ENCODE assay signal across 32 cellular contexts in genomic region chr3:193496658-193497057, GRCh38. TPM values are rescaled to one million over a fixed set of nuclear protein-coding genes. Genes with fewer than 3 reads are reported as not detected.
A peak's percentile ranks its signal among the peaks of the same experiment; 100 is the strongest.
DNase-seq lines count a peak whose midpoint lies in the region; FAIRE-seq and TF ChIP-seq lines count a peak whose summit lies in the region.
"Had no signal": no experiment of that assay in that cellular context is flagged by ENCODE, and none has a peak within 500 bp of the region (broad histone marks: within the 10 kb centered on the region; RNA-seq: fewer than 3 reads in every experiment).

No MANE protein-coding gene starts in this region.

- intact Hi-C loops in kidney (cut with DNase I), result no loop called here

- no peak overlapping the region for H3K4me3 ChIP-seq in HEK293 (ENCODE audit: low read depth, low read length)
- no peak overlapping the region for H3K4me3 ChIP-seq in kidney (ENCODE audit: low read length in 2 of 2)
- H3K4me3 ChIP-seq: A549; BLaER1; BLaER1 treated with 17β-estradiol and CSF1 and Interleukin-3, amounts not matched to agents 10 nM and 100 nM had no signal

- DNase-seq in kidney, result no peak
- DNase-seq: 8988T; ACHN; AML-193; BE2C; C1 segment of cervical spinal cord; Caco-2; Calu3; CD4-positive, alpha-beta memory T cell; CD4-positive, alpha-beta T cell; CD4-positive, CD25-positive, alpha-beta regulatory T cell; CD8-positive, alpha-beta memory T cell; CD8-positive, alpha-beta T cell; COR-L47; DMS 273 treated with DMSO at 0.1 percent for 48 hours; DMS153; DMS53; DMS79; DMS79 treated with DMSO at 0.1 percent for 48 hours; DND-41; EL had no signal

- no peaks in the 10 kb centered on the region for H3K36me3 ChIP-seq in HEK293 (ENCODE audit: control insufficient read depth in 2 of 2, insufficient read depth in 1 of 2, low read length in 2 of 2)
- H3K36me3 ChIP-seq in kidney (ENCODE audit: control insufficient read depth in 1 of 2, insufficient read depth in 2 of 2, low read length in 2 of 2), result no peaks in the 10 kb centered on the region
- H3K36me3 ChIP-seq: BE2C; BLaER1; BLaER1 treated with 17β-estradiol and CSF1 and Interleukin-3, amounts not matched to agents 10 nM and 100 nM had no signal

- H3K9me3 ChIP-seq in HEK293 (ENCODE audit: control insufficient read depth, insufficient read depth, low read depth, low read length), result no peaks in the 10 kb centered on the region
- no peaks in the 10 kb centered on the region for H3K9me3 ChIP-seq in kidney (ENCODE audit: control insufficient read depth in 1 of 2, low read length in 2 of 2)
- H3K9me3 ChIP-seq: A549; BE2C; BLaER1; BLaER1 treated with 17β-estradiol and CSF1 and Interleukin-3, amounts not matched to agents 10 nM and 100 nM had no signal

- H3K4me1 ChIP-seq in HEK293 (ENCODE audit: control insufficient read depth, insufficient read depth, low read length), result no peaks in the 10 kb centered on the region
- H3K4me1 ChIP-seq in kidney (ENCODE audit: control insufficient read depth in 1 of 2, insufficient read depth in 1 of 2, low read depth in 1 of 2, low read length in 2 of 2), result no peaks in the 10 kb centered on the region
- H3K4me1 ChIP-seq: A549; BE2C; BLaER1; BLaER1 treated with 17β-estradiol and CSF1 and Interleukin-3, amounts not matched to agents 10 nM and 100 nM; Caco-2 had no signal

- FAIRE-seq in kidney (lab: Jason Lieb, UNC), result no peak
- FAIRE-seq: A204.1, A549, D721Med had no signal

- CTCF ChIA-PET in HEK293 (lab: Yijun Ruan, JAX), result interaction anchor here (0.7 kb wide), 1 partner anchor 715 kb away, joined by 3 read pairs; no protein-coding TSS in a partner anchor

- POLR2A ChIA-PET in HEK293 (lab: Yijun Ruan, JAX), result no interaction called here

- H3K27ac ChIP-seq in HEK293 (ENCODE audit: extremely low read depth, low read depth, low read length) (no peak overlapping the region), kidney (ENCODE audit: low read depth in 2 of 2, low read length in 2 of 2) (no peak overlapping the region)
- H3K27ac ChIP-seq: 22Rv1; A549; BLaER1; BLaER1 treated with 17β-estradiol and CSF1 and Interleukin-3, amounts not matched to agents 10 nM and 100 nM; C4-2B had no signal

- no peak overlapping the region for H3K9ac ChIP-seq in kidney (ENCODE audit: low read length in 2 of 2)
- H3K9ac ChIP-seq: BLaER1; BLaER1 treated with 17β-estradiol and CSF1 and Interleukin-3, amounts not matched to agents 10 nM and 100 nM had no signal

- TF ChIP-seq CTCF in HEK293 (tag by site-specific recombination; IDR thresholded peaks at IDR 0.05) (no peak), kidney (IDR thresholded peaks at IDR 0.05; ENCODE audit: borderline replicate concordance, extremely low read depth, insufficient read depth) (no peak)

TF ChIP-seq in HEK293, 187 proteins besides CTCF, POLR2A, EP300 and RAD21 (continues in another document):
- 0 out of 2 replicates have a peak, but pooled peaks have one; percentile 10 for TF ChIP-seq ZNF404 (tag by site-specific recombination; IDR thresholded peaks at IDR 0.05)
- TF ChIP-seq, protein P1, sequence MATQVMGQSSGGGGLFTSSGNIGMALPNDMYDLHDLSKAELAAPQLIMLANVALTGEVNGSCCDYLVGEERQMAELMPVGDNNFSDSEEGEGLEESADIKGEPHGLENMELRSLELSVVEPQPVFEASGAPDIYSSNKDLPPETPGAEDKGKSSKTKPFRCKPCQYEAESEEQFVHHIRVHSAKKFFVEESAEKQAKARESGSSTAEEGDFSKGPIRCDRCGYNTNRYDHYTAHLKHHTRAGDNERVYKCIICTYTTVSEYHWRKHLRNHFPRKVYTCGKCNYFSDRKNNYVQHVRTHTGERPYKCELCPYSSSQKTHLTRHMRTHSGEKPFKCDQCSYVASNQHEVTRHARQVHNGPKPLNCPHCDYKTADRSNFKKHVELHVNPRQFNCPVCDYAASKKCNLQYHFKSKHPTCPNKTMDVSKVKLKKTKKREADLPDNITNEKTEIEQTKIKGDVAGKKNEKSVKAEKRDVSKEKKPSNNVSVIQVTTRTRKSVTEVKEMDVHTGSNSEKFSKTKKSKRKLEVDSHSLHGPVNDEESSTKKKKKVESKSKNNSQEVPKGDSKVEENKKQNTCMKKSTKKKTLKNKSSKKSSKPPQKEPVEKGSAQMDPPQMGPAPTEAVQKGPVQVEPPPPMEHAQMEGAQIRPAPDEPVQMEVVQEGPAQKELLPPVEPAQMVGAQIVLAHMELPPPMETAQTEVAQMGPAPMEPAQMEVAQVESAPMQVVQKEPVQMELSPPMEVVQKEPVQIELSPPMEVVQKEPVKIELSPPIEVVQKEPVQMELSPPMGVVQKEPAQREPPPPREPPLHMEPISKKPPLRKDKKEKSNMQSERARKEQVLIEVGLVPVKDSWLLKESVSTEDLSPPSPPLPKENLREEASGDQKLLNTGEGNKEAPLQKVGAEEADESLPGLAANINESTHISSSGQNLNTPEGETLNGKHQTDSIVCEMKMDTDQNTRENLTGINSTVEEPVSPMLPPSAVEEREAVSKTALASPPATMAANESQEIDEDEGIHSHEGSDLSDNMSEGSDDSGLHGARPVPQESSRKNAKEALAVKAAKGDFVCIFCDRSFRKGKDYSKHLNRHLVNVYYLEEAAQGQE (tag by site-specific recombination; IDR thresholded peaks at IDR 0.05), result peak; percentile 33; the same call in 1 of the 2 replicates
- TF ChIP-seq ZNF433 (tag by site-specific recombination; IDR thresholded peaks at IDR 0.05; ENCODE audit: low read depth), result 0 out of 2 replicates have a peak, but pooled peaks have one; percentile 32
- peak; percentile 25; the same call in 1 of the 2 replicates for TF ChIP-seq ZNF560 (tag by site-specific recombination; IDR thresholded peaks at IDR 0.05; ENCODE audit: borderline replicate concordance)
- TF ChIP-seq, protein P2, sequence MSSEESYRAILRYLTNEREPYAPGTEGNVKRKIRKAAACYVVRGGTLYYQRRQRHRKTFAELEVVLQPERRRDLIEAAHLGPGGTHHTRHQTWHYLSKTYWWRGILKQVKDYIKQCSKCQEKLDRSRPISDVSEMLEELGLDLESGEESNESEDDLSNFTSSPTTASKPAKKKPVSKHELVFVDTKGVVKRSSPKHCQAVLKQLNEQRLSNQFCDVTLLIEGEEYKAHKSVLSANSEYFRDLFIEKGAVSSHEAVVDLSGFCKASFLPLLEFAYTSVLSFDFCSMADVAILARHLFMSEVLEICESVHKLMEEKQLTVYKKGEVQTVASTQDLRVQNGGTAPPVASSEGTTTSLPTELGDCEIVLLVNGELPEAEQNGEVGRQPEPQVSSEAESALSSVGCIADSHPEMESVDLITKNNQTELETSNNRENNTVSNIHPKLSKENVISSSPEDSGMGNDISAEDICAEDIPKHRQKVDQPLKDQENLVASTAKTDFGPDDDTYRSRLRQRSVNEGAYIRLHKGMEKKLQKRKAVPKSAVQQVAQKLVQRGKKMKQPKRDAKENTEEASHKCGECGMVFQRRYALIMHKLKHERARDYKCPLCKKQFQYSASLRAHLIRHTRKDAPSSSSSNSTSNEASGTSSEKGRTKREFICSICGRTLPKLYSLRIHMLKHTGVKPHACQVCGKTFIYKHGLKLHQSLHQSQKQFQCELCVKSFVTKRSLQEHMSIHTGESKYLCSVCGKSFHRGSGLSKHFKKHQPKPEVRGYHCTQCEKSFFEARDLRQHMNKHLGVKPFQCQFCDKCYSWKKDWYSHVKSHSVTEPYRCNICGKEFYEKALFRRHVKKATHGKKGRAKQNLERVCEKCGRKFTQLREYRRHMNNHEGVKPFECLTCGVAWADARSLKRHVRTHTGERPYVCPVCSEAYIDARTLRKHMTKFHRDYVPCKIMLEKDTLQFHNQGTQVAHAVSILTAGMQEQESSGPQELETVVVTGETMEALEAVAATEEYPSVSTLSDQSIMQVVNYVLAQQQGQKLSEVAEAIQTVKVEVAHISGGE (tag by site-specific recombination; conservative IDR thresholded peaks at IDR 0.05; ENCODE audit: low read depth), result peak; percentile 51; the same call in 1 of the 2 replicates
- peak; percentile 49 for TF ChIP-seq ZNF623 (tag by site-specific recombination; IDR thresholded peaks at IDR 0.05)
- TF ChIP-seq ZSCAN18 (tag by site-specific recombination; IDR thresholded peaks at IDR 0.05), result no peak
- peak; percentile 46; the same call in 1 of the 2 replicates for TF ChIP-seq GLI2 (tag by site-specific recombination; IDR thresholded peaks at IDR 0.05; ENCODE audit: borderline replicate concordance, low read depth)
- TF ChIP-seq ZNF555 (tag by site-specific recombination; conservative IDR thresholded peaks at IDR 0.05), result peak; percentile 60
- 0 out of 2 replicates have a peak, but pooled peaks have one; percentile 17 for TF ChIP-seq ZXDB (tag by site-specific recombination; IDR thresholded peaks at IDR 0.05)
- peak; percentile 82 for TF ChIP-seq ZNF394 (tag by site-specific recombination; IDR thresholded peaks at IDR 0.05; ENCODE audit: borderline replicate concordance)
- TF ChIP-seq ZNF140 (tag by site-specific recombination; IDR thresholded peaks at IDR 0.05), result 0 out of 2 replicates have a peak, but pooled peaks have one; percentile 10
- peak; percentile 40; the same call in 1 of the 2 replicates for TF ChIP-seq ZBTB8A (tag by site-specific recombination; IDR thresholded peaks at IDR 0.05)
- peak; percentile 54; the same call in 1 of the 2 replicates for TF ChIP-seq ZNF664 (tag by site-specific recombination; IDR thresholded peaks at IDR 0.05)
- peak; percentile 49; the same call in 1 of the 2 replicates for TF ChIP-seq ZNF558 (tag by site-specific recombination; IDR thresholded peaks at IDR 0.05)
- peak; percentile 54; the same call in 1 of the 2 replicates for TF ChIP-seq ZNF202 (tag by site-specific recombination; IDR thresholded peaks at IDR 0.05; ENCODE audit: borderline replicate concordance)
- no peak for TF ChIP-seq KLF1 (tag by site-specific recombination; IDR thresholded peaks at IDR 0.05)
- no peak for TF ChIP-seq SCRT2 (tag by site-specific recombination; IDR thresholded peaks at IDR 0.05)

RNA-seq across cellular contexts. Expression of gene ATP13A4, which starts 58.0 kb away (rescaled TPM):
- 3.7 TPM for total RNA-seq in kidney
- 0.49 TPM for polyA plus RNA-seq in kidney (ENCODE audit: insufficient read depth, low read depth, low replicate concordance)
- total RNA-seq: A172, A673, Daoy had no signal
- polyA plus RNA-seq: CD4-positive, CD25-positive, alpha-beta regulatory T cell; CD8-positive, alpha-beta memory T cell had no signal
